21 cellular contexts compared by ENCODE assay signal in the genomic region with DNA sequence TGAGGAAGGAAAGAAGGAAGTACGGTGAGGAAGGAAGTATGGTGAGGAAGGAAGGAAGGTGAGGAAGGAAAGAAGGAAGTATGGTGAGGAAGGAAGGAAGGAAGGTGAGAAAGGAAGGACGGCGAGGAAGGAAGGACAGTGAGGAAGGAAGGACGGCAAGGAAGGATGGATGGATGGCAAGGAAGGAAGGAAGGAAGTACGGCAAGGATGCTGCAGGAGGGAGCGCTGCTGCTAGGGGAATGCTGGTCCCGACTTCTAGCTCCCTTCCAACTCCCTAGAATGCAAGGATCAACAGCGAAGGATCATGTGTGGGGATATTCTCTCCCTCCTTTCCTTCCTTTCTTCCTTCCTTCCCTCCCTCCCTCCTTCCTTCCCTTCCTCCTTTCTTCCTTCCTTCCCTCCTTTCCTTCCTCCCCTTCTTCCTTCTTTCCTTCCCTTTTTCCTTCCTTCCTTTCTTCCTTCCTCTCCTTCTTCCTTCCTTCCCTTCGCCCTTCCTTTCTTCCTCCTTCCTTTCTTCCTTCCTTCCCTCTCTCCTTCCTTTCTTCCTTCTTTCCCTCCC.
"Had no signal": no experiment of that assay in that cellular context is flagged by ENCODE, and none has a peak within 500 bp of the region (broad histone marks: within the 10 kb centered on the region; RNA-seq: fewer than 3 reads in every experiment).

No MANE protein-coding gene starts in this region.

- ATAC-seq: activated CD8-positive, alpha-beta memory T cell treated with anti-CD3 and anti-CD28 coated beads, Interleukin-2, amount 10 ng/mL, durations not matched to agents 7 days and 5 days; activated CD8-positive, alpha-beta T cell treated with anti-CD3 and anti-CD28 coated beads for 36 hours; heart right ventricle; natural killer cell; pancreas; psoas muscle; right cardiac atrium had no signal

- H3K27me3 Mint-ChIP-seq: activated naive CD8-positive, alpha-beta T cell treated with anti-CD3 and anti-CD28 coated beads for 36 hours; stimulated activated naive CD8-positive, alpha-beta T cell treated with anti-CD3 and anti-CD28 coated beads, Interleukin-15, Interleukin-2, amounts not matched to agents 100 ng/mL and 50 ng/mL, for 24 hours had no signal

- H3K36me3 Mint-ChIP-seq: activated CD8-positive, alpha-beta memory T cell treated with anti-CD3 and anti-CD28 coated beads, Interleukin-2, amount 10 ng/mL, durations not matched to agents 7 days and 5 days; activated naive CD8-positive, alpha-beta T cell treated with anti-CD3 and anti-CD28 coated beads for 36 hours; natural killer cell had no signal

- DNase-seq: activated CD4-positive, alpha-beta T cell treated with anti-CD3 and anti-CD28 coated beads, Interleukin-2, amount 10 ng/mL, durations not matched to agents 7 days and 5 days; activated CD4-positive, CD25-positive, alpha-beta regulatory T cell treated with anti-CD3 and anti-CD28 coated beads, Interleukin-2, amount 50 U/mL, for 72 hours; activated CD8-positive, alpha-beta memory T cell treated with anti-CD3 and anti-CD28 coated beads, Interleukin-2, amount 10 ng/mL, durations not matched to agents 7 days and 5 days; activated CD8-positive, alpha-beta T cell treated with anti-CD3 and anti-CD28 coated beads for 36 hours; activated gamma-delta T cell treated with Interleukin-2 at 50 U/mL for 16 hours; activated naive CD8-positive, alpha-beta T cell treated with anti-CD3 and anti-CD28 coated beads for 36 hours; activated T-cell treated with anti-CD3 and anti-CD28 coated beads for 4 hours; cortex of kidney; endodermal cell; heart right ventricle; left ventricle myocardium inferior; midbrain; natural killer cell; pancreas; psoas muscle; right cardiac atrium; stimulated activated CD4-positive, alpha-beta T cell treated with anti-CD3 and anti-CD28 coated beads, Interleukin-12 subunit alpha, Interleukin-12 subunit beta, amount 100 ng/mL, for 4 hours; stimulated activated CD4-positive, alpha-beta T cell treated with anti-CD3 and anti-CD28 coated beads, Interleukin-4, amount 100 ng/mL, for 4 hours; substantia nigra; thyroid gland had no signal

- H3K4me3 Mint-ChIP-seq: activated CD4-positive, alpha-beta T cell treated with anti-CD3 and anti-CD28 coated beads, Interleukin-2, amount 10 ng/mL, durations not matched to agents 7 days and 5 days; activated CD8-positive, alpha-beta memory T cell treated with anti-CD3 and anti-CD28 coated beads, Interleukin-2, amount 10 ng/mL, durations not matched to agents 7 days and 5 days; activated CD8-positive, alpha-beta T cell treated with anti-CD3 and anti-CD28 coated beads for 36 hours; activated naive CD8-positive, alpha-beta T cell treated with anti-CD3 and anti-CD28 coated beads for 36 hours; endodermal cell; natural killer cell; stimulated activated naive CD8-positive, alpha-beta T cell treated with anti-CD3 and anti-CD28 coated beads, Interleukin-15, Interleukin-2, amounts not matched to agents 100 ng/mL and 50 ng/mL, for 24 hours had no signal

- H3K4me1 Mint-ChIP-seq: activated CD4-positive, alpha-beta T cell treated with anti-CD3 and anti-CD28 coated beads, Interleukin-2, amount 10 ng/mL, durations not matched to agents 7 days and 5 days; activated CD8-positive, alpha-beta memory T cell treated with anti-CD3 and anti-CD28 coated beads, Interleukin-2, amount 10 ng/mL, durations not matched to agents 7 days and 5 days; activated naive CD8-positive, alpha-beta T cell treated with anti-CD3 and anti-CD28 coated beads for 36 hours; endodermal cell; natural killer cell had no signal

- H3K9me3 Mint-ChIP-seq: activated naive CD8-positive, alpha-beta T cell treated with anti-CD3 and anti-CD28 coated beads for 36 hours had no signal

- H3K27ac Mint-ChIP-seq: activated CD4-positive, alpha-beta T cell treated with anti-CD3 and anti-CD28 coated beads, Interleukin-2, amount 10 ng/mL, durations not matched to agents 7 days and 5 days; activated CD8-positive, alpha-beta memory T cell treated with anti-CD3 and anti-CD28 coated beads, Interleukin-2, amount 10 ng/mL, durations not matched to agents 7 days and 5 days; activated CD8-positive, alpha-beta T cell treated with anti-CD3 and anti-CD28 coated beads for 36 hours; activated naive CD8-positive, alpha-beta T cell treated with anti-CD3 and anti-CD28 coated beads for 36 hours; endodermal cell; stimulated activated naive CD8-positive, alpha-beta T cell treated with anti-CD3 and anti-CD28 coated beads, Interleukin-15, Interleukin-2, amounts not matched to agents 100 ng/mL and 50 ng/mL, for 24 hours had no signal
